26 cellular contexts compared by ENCODE assay signal in the genomic region with DNA sequence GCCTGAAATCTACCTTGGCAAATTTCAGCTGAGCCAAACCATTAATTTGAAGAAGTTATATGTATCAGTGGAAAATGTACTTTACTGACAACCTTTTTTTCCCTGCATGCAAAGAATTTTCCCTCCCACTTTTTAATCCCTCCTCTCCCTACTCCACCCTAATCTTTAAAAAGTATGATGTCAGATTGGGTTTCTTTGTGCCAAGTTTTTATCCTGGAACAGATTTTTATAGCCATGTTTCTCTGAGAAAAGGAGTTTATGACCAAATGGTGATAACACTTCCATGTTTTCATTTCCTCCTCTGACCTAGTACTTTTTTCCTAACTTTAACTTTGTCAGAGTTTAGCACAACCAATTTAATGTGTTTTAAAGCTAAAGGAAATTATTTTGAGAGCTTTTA.
DNase-seq lines count a peak whose midpoint lies in the region; ATAC-seq and TF ChIP-seq lines count a peak whose summit lies in the region.
"Had no signal": no experiment of that assay in that cellular context is flagged by ENCODE, and none has a peak within 500 bp of the region (broad histone marks: within the 10 kb centered on the region; RNA-seq: fewer than 3 reads in every experiment).

No MANE protein-coding gene starts in this region.

- peaks cover 10% of the 10 kb centered on the region for H3K9me3 Mint-ChIP-seq in Caco-2 (ENCODE audit: unreplicated experiment)
- H3K9me3 Mint-ChIP-seq: activated naive CD8-positive, alpha-beta T cell treated with anti-CD3 and anti-CD28 coated beads, Interleukin-2, amount 50 U/mL, for 24 hours; natural killer cell treated with Interleukin-12 subunit alpha and Interleukin-12 subunit beta and Interleukin-15 and Interleukin-18, amount 100 ng/mL, for 72 hours; stimulated activated naive CD8-positive, alpha-beta T cell treated with anti-CD3 and anti-CD28 coated beads, Interleukin-15, Interleukin-2, amounts not matched to agents 100 ng/mL and 50 ng/mL, for 24 hours; T-helper 1 cell treated with Interleukin-12 subunit alpha and Interleukin-12 subunit beta and Interleukin-4 antibody, amounts not matched to agents 30 μg/mL and 1 μg/mL, for 36 hours had no signal

- H3K27me3 ChIP-seq in RWPE2 (ENCODE audit: insufficient read depth, poor library complexity, severe bottlenecking) (no peaks in the 10 kb centered on the region), Caco-2 (replicated peaks; ENCODE audit: control insufficient read depth, insufficient read depth, low read length) (no peaks in the 10 kb centered on the region)
- H3K27me3 ChIP-seq: dorsolateral prefrontal cortex, SJSA1, tibial nerve had no signal

- POLR2A ChIA-PET in Caco-2 (lab: Charles Lee), result no interaction called here

- DNase-seq in GM04504 (ENCODE audit: low read depth) (peak; percentile 40), RWPE2 (ENCODE audit: low spot score) (no peak), fibroblast of the aortic adventitia (ENCODE audit: low read depth) (peak; percentile 80), stromal cell of bone marrow (ENCODE audit: low read depth) (peak; percentile 57), Kasumi-1 (lab: John Stamatoyannopoulos, UW) (no peak), Caco-2 (no peak)
- no peak for DNase-seq in stimulated activated naive CD8-positive, alpha-beta T cell treated with anti-CD3 and anti-CD28 coated beads, Interleukin-15, Interleukin-2, amounts not matched to agents 100 U/mL and 50 U/mL, for 24 hours
- DNase-seq: activated CD4-positive, alpha-beta T cell treated with anti-CD3 and anti-CD28 coated beads, Interleukin-2, amount 10 ng/mL, durations not matched to agents 24 days and 14 days; activated naive CD8-positive, alpha-beta T cell treated with anti-CD3 and anti-CD28 coated beads, Interleukin-2, amount 50 U/mL, for 24 hours; dorsolateral prefrontal cortex; erythroblast; glutamatergic neuron; left cardiac atrium; NCI-H187 treated with DMSO at 0.1 percent for 48 hours; NCI-H345; NCI-H82; stimulated activated CD4-positive, alpha-beta T cell treated with anti-CD3 and anti-CD28 coated beads, Interleukin-4, amount 100 ng/mL, for 1 hour had no signal

- intact Hi-C loops in Caco-2 (cut with micrococcal nuclease; ENCODE audit: unreplicated experiment), result no loop called here

- no peak overlapping the region for H3K27ac Mint-ChIP-seq in Caco-2 (ENCODE audit: unreplicated experiment)
- H3K27ac Mint-ChIP-seq: activated CD4-positive, alpha-beta T cell treated with anti-CD3 and anti-CD28 coated beads, Interleukin-2, amount 10 ng/mL, durations not matched to agents 24 days and 14 days; activated naive CD8-positive, alpha-beta T cell treated with anti-CD3 and anti-CD28 coated beads, Interleukin-2, amount 50 U/mL, for 24 hours; activated T-helper 2 cell treated with anti-CD3 and anti-CD28 coated beads, Interferon-gamma antibody, Interleukin-2, Interleukin-4, amounts not matched to agents 10 μg/mL and 5 μg/mL and 100 μg/mL, durations not matched to agents 14 hours and 24 hours and 36 hours; IgD-negative memory B cell; mesothelial cell of epicardium; stimulated activated naive CD8-positive, alpha-beta T cell treated with anti-CD3 and anti-CD28 coated beads, Interleukin-15, Interleukin-2, amounts not matched to agents 100 ng/mL and 50 ng/mL, for 24 hours; T-helper 1 cell treated with Interleukin-12 subunit alpha and Interleukin-12 subunit beta and Interleukin-4 antibody, amounts not matched to agents 30 μg/mL and 1 μg/mL, for 36 hours had no signal

- CTCF ChIA-PET in Caco-2 (lab: Charles Lee), result no interaction called here

- no peak overlapping the region for H3K4me3 ChIP-seq in RWPE2 (ENCODE audit: severe bottlenecking)
- H3K4me3 ChIP-seq in fibroblast of the aortic adventitia (ENCODE audit: low read depth, low read length), result no peak overlapping the region
- no peak overlapping the region for H3K4me3 ChIP-seq in Caco-2 (ENCODE audit: low read depth, low read length)
- H3K4me3 ChIP-seq: dorsolateral prefrontal cortex, SJSA1, skin epidermis, tibial nerve had no signal

- ATAC-seq in RWPE2 (ENCODE audit: low read depth), result no peak
- ATAC-seq in stimulated activated naive CD8-positive, alpha-beta T cell treated with anti-CD3 and anti-CD28 coated beads, Interleukin-15, Interleukin-2, amounts not matched to agents 100 U/mL and 50 U/mL, for 24 hours, result no peak
- ATAC-seq: activated naive CD8-positive, alpha-beta T cell treated with anti-CD3 and anti-CD28 coated beads, Interleukin-2, amount 50 U/mL, for 24 hours; natural killer cell treated with Interleukin-12 subunit alpha and Interleukin-12 subunit beta and Interleukin-15 and Interleukin-18, amount 100 ng/mL, for 72 hours had no signal

- no peaks in the 10 kb centered on the region for H3K9me3 ChIP-seq in RWPE2 (ENCODE audit: severe bottlenecking)
- no peaks in the 10 kb centered on the region for H3K9me3 ChIP-seq in Caco-2
- H3K9me3 ChIP-seq: SJSA1, tibial nerve had no signal

- H3K4me1 ChIP-seq in RWPE2 (ENCODE audit: insufficient read depth, poor library complexity, severe bottlenecking) (peaks cover 8% of the 10 kb centered on the region), Caco-2 (no peaks in the 10 kb centered on the region)

- H3K4me1 Mint-ChIP-seq in Caco-2 (ENCODE audit: low read depth, unreplicated experiment), result no peaks in the 10 kb centered on the region
- H3K4me1 Mint-ChIP-seq: activated naive CD8-positive, alpha-beta T cell treated with anti-CD3 and anti-CD28 coated beads, Interleukin-2, amount 50 U/mL, for 24 hours; IgD-negative memory B cell had no signal

- no peak overlapping the region for H3K4me3 Mint-ChIP-seq in Caco-2 (ENCODE audit: unreplicated experiment)
- H3K4me3 Mint-ChIP-seq: activated CD4-positive, alpha-beta T cell treated with anti-CD3 and anti-CD28 coated beads, Interleukin-2, amount 10 ng/mL, durations not matched to agents 24 days and 14 days; activated naive CD8-positive, alpha-beta T cell treated with anti-CD3 and anti-CD28 coated beads, Interleukin-2, amount 50 U/mL, for 24 hours; IgD-negative memory B cell; mesothelial cell of epicardium; natural killer cell treated with Interleukin-12 subunit alpha and Interleukin-12 subunit beta and Interleukin-15 and Interleukin-18, amount 100 ng/mL, for 72 hours; stimulated activated naive CD8-positive, alpha-beta T cell treated with anti-CD3 and anti-CD28 coated beads, Interleukin-15, Interleukin-2, amounts not matched to agents 100 ng/mL and 50 ng/mL, for 24 hours; T-helper 1 cell treated with Interleukin-12 subunit alpha and Interleukin-12 subunit beta and Interleukin-4 antibody, amounts not matched to agents 30 μg/mL and 1 μg/mL, for 36 hours had no signal

- no peaks in the 10 kb centered on the region for H3K27me3 Mint-ChIP-seq in Caco-2 (ENCODE audit: insufficient read depth, unreplicated experiment)
- H3K27me3 Mint-ChIP-seq: activated CD4-positive, alpha-beta T cell treated with anti-CD3 and anti-CD28 coated beads, Interleukin-2, amount 10 ng/mL, durations not matched to agents 24 days and 14 days; activated naive CD8-positive, alpha-beta T cell treated with anti-CD3 and anti-CD28 coated beads, Interleukin-2, amount 50 U/mL, for 24 hours; IgD-negative memory B cell; natural killer cell treated with Interleukin-12 subunit alpha and Interleukin-12 subunit beta and Interleukin-15 and Interleukin-18, amount 100 ng/mL, for 72 hours; stimulated activated naive CD8-positive, alpha-beta T cell treated with anti-CD3 and anti-CD28 coated beads, Interleukin-15, Interleukin-2, amounts not matched to agents 100 ng/mL and 50 ng/mL, for 24 hours had no signal

- no peaks in the 10 kb centered on the region for H3K36me3 ChIP-seq in RWPE2 (ENCODE audit: low read depth)
- 0 out of 2 replicates have a peak, but pooled peaks cover 1% of the 10 kb centered on the region for H3K36me3 ChIP-seq in Caco-2 (ENCODE audit: control insufficient read depth, insufficient read depth, low read length)
- H3K36me3 ChIP-seq: SJSA1, tibial nerve had no signal

- no peak for TF ChIP-seq CTCF in RWPE2 (IDR thresholded peaks at IDR 0.05; ENCODE audit: poor library complexity, severe bottlenecking)
- TF ChIP-seq CTCF in fibroblast of the aortic adventitia (IDR thresholded peaks at IDR 0.05; ENCODE audit: insufficient read depth, low read length), result no peak
- TF ChIP-seq CTCF in Caco-2 (IDR thresholded peaks at IDR 0.05; ENCODE audit: insufficient read depth in 1 of 2, low read depth in 1 of 2, low read length in 1 of 2, severe bottlenecking in 1 of 2, unreplicated experiment in 1 of 2), result no peak

- H3K36me3 Mint-ChIP-seq in Caco-2 (ENCODE audit: insufficient read depth, unreplicated experiment), result no peaks in the 10 kb centered on the region
- H3K36me3 Mint-ChIP-seq: natural killer cell treated with Interleukin-12 subunit alpha and Interleukin-12 subunit beta and Interleukin-15 and Interleukin-18, amount 100 ng/mL, for 72 hours had no signal

- peak overlapping the region; percentile 19 for H3K27ac ChIP-seq in RWPE2 (ENCODE audit: poor library complexity, severe bottlenecking)
- H3K27ac ChIP-seq: dorsolateral prefrontal cortex, SJSA1, skin epidermis had no signal

- no TSS peak for BruUV-seq in Caco-2 (replicated peaks; lab: Mats Ljungman, UMichigan)

Comparison
In these comparisons a context has a peak if more than half of its experiments do, and no peak if none do; other contexts are left out.
1. DNase-seq: peak in GM04504 (single experiment), fibroblast of the aortic adventitia (single experiment) and stromal cell of bone marrow (single experiment); none in RWPE2 (single experiment), Kasumi-1 (0 of 2), stimulated activated naive CD8-positive, alpha-beta T cell treated with anti-CD3 and anti-CD28 coated beads, Interleukin-15, Interleukin-2, amounts not matched to agents 100 U/mL and 50 U/mL, for 24 hours (single experiment) and Caco-2 (0 of 2).